10 cellular contexts compared by ENCODE assay signal in genomic region chr19:38266981-38267597, GRCh38. TPM values are rescaled to one million over a fixed set of nuclear protein-coding genes. Genes with fewer than 3 reads are reported as not detected.
DNase-seq lines count a peak whose midpoint lies in the region; ATAC-seq, FAIRE-seq and TF ChIP-seq lines count a peak whose summit lies in the region.
"Had no signal": no experiment of that assay in that cellular context is flagged by ENCODE, and none has a peak within 500 bp of the region (broad histone marks: within the 10 kb centered on the region; RNA-seq: fewer than 3 reads in every experiment).

No MANE protein-coding gene starts in this region.

- H3K36me3 ChIP-seq in adipocyte (ENCODE audit: control insufficient read depth, insufficient read depth, low read length, severe bottlenecking) (no peaks in the 10 kb centered on the region), kidney epithelial cell (ENCODE audit: control insufficient read depth, insufficient read depth, low read length) (no peaks in the 10 kb centered on the region), thoracic aorta (no peaks in the 10 kb centered on the region)

- H3K4me3 ChIP-seq in adipocyte (ENCODE audit: low read length) (no peak overlapping the region), kidney epithelial cell (ENCODE audit: low read depth, low read length) (peak overlapping the region; percentile 27), thoracic aorta (peak overlapping the region; percentile 83)

- H3K27me3 ChIP-seq in adipocyte (replicated peaks; ENCODE audit: control insufficient read depth, insufficient read depth, low read length) (no peaks in the 10 kb centered on the region), kidney epithelial cell (ENCODE audit: control insufficient read depth, insufficient read depth, low read length) (no peaks in the 10 kb centered on the region), thoracic aorta (replicated peaks; ENCODE audit: insufficient read depth) (no peaks in the 10 kb centered on the region)

- no peak for TF ChIP-seq CTCF in kidney epithelial cell (IDR thresholded peaks at IDR 0.05; ENCODE audit: insufficient read depth, low read length, poor library complexity, severe bottlenecking)
- TF ChIP-seq CTCF in thoracic aorta (IDR thresholded peaks at IDR 0.05), result no peak
- TF ChIP-seq CTCF in D721Med (IDR thresholded peaks at IDR 0.05; ENCODE audit: insufficient read depth, missing control alignments), result no peak

- H3K9me3 ChIP-seq in adipocyte (ENCODE audit: control insufficient read depth, low read length), result no peaks in the 10 kb centered on the region
- H3K9me3 ChIP-seq in thoracic aorta, result no peaks in the 10 kb centered on the region

- DNase-seq in NCI-H2171 treated with DMSO at 0.1 percent for 48 hours (lab: John Stamatoyannopoulos, UW) (peak; percentile 10), NCI-H2171 (lab: John Stamatoyannopoulos, UW) (no peak), adipocyte (ENCODE audit: low read depth) (peak; percentile 44), kidney epithelial cell (ENCODE audit: low read depth) (peak; percentile 65), thoracic aorta (ENCODE audit: low spot score) (no peak), D721Med (ENCODE audit: insufficient read length, low spot score) (no peak)
- DNase-seq in activated CD4-positive, CD25-positive, alpha-beta regulatory T cell treated with anti-CD3 and anti-CD28 coated beads, Interleukin-2, amount 50 U/mL, for 72 hours, result no peak
- DNase-seq: Karpas-422 had no signal

- peaks cover 19% of the 10 kb centered on the region for H3K4me1 ChIP-seq in adipocyte (ENCODE audit: control insufficient read depth, insufficient read depth, low read length)
- H3K4me1 ChIP-seq in thoracic aorta (ENCODE audit: control insufficient read depth in 1 of 2, low read depth in 2 of 2), result peaks cover 38 to 72% of the 10 kb centered on the region in 2 donors

- H3K27ac ChIP-seq in thoracic aorta, result peak overlapping the region; percentile 99 to 100

- H3K9ac ChIP-seq in adipocyte (ENCODE audit: low read length), result no peak overlapping the region

- no peak for ATAC-seq in thoracic aorta (ENCODE audit: insufficient number of reproducible peaks, low FRiP score, low read depth)
- no peak for ATAC-seq in HG03139 (IDR thresholded peaks at IDR 0.05; ENCODE audit: unreplicated experiment)

- FAIRE-seq in D721Med (lab: Jason Lieb, UNC), result no peak

RNA-seq across cellular contexts. Expression of gene SPINT2, which starts 2.7 kb away (rescaled TPM):
- total RNA-seq in kidney epithelial cell (591 and 806 TPM in 2 replicates), thoracic aorta (100 to 1,000 TPM; 218 to 480 TPM)

RNA-seq across cellular contexts. Expression of gene PPP1R14A, which starts 10.9 kb away (rescaled TPM):
- total RNA-seq in kidney epithelial cell (1.6 and 5.3 TPM in 2 replicates), thoracic aorta (100 to 1,000 TPM; 618 to 908 TPM)

RNA-seq across cellular contexts. Expression of gene C19orf33, which starts 37.0 kb away (rescaled TPM):
- total RNA-seq in kidney epithelial cell (273 and 300 TPM in 2 replicates), thoracic aorta (1 to 10 TPM in 1 of 2 donors, not detected in 1; 6.7 TPM)
- total RNA-seq: activated CD8-positive, alpha-beta memory T cell treated with anti-CD3 and anti-CD28 coated beads for 36 hours had no signal

RNA-seq across cellular contexts. Expression of gene DPF1, which starts 43.1 kb away (rescaled TPM):
- total RNA-seq in kidney epithelial cell (1.5 and 2.1 TPM in 2 replicates), thoracic aorta (1 to 10 TPM in 1 of 2 donors, under 1 TPM in 1; 0.85 to 1.2 TPM)

RNA-seq across cellular contexts. Expression of gene YIF1B, which starts 48.7 kb away (rescaled TPM):
- total RNA-seq in kidney epithelial cell, result 66.7 and 80.6 TPM in 2 replicates
- total RNA-seq in thoracic aorta, result 10 to 100 TPM; 14.9 to 31.0 TPM

Comparison
In these comparisons a context has a peak if more than half of its experiments do, and no peak if none do; other contexts are left out.
1. DNase-seq: peak in NCI-H2171 treated with DMSO at 0.1 percent for 48 hours (single experiment), adipocyte (single experiment) and kidney epithelial cell (single experiment); none in NCI-H2171 (single experiment), thoracic aorta (single experiment), D721Med (single experiment) and activated CD4-positive, CD25-positive, alpha-beta regulatory T cell treated with anti-CD3 and anti-CD28 coated beads, Interleukin-2, amount 50 U/mL, for 72 hours (single experiment).
2. RNA of gene PPP1R14A, which starts 10.9 kb away (total RNA-seq): 618 to 908 TPM in thoracic aorta; 1.6 to 5.3 TPM in kidney epithelial cell; every median in the first group is over 10 times any median in the second.
3. RNA of gene C19orf33, which starts 37.0 kb away (total RNA-seq): 273 to 300 TPM in kidney epithelial cell; 6.7 TPM in thoracic aorta; every median in the first group is over 10 times any median in the second.